8 cellular contexts compared by ENCODE assay signal in genomic region chr6:158649289-158650143, GRCh38. TPM values are rescaled to one million over a fixed set of nuclear protein-coding genes. Genes with fewer than 3 reads are reported as not detected.
DNase-seq lines count a peak whose midpoint lies in the region; ATAC-seq, FAIRE-seq and TF ChIP-seq lines count a peak whose summit lies in the region.

Gene SYTL3, plus strand, starts transcription at chr6:158650054. Its CDS starts 13,215 bp downstream, at chr6:158663269.

- no TSS peak for BruUV-seq in endothelial cell of umbilical vein (replicated peaks; lab: Mats Ljungman, UMichigan)

- no peak for TF ChIP-seq POLR2A in endothelial cell of umbilical vein (IDR thresholded peaks at IDR 0.05; ENCODE audit: low read depth, low read length)
- no peak for TF ChIP-seq POLR2A in uterus (IDR thresholded peaks at IDR 0.05)
- no peak for TF ChIP-seq POLR2A in erythroblast (IDR thresholded peaks at IDR 0.05; ENCODE audit: low read length)

- H3K9me1 ChIP-seq in endothelial cell of umbilical vein (replicated peaks; ENCODE audit: control insufficient read depth, extremely low read depth, insufficient read depth, low read length), result no peaks in the 10 kb centered on the region

- H3K36me3 ChIP-seq in MM.1S (replicated peaks; ENCODE audit: insufficient read depth, low read length) (no peaks in the 10 kb centered on the region), endothelial cell of umbilical vein (ENCODE audit: control insufficient read depth in 2 of 2, extremely low read depth in 1 of 2, insufficient read depth in 2 of 2, low read length in 2 of 2) (no peaks in the 10 kb centered on the region), uterus (no peaks in the 10 kb centered on the region)

- H3K4me3 ChIP-seq in MM.1S (ENCODE audit: low read length), result no peak within 1 kb of the TSS
- H3K4me3 ChIP-seq in endothelial cell of umbilical vein (replicated peaks in 1 of 3; ENCODE audit: insufficient read depth in 1 of 3, low read depth in 1 of 3, low read length in 3 of 3), result no peak within 1 kb of the TSS
- no peak within 1 kb of the TSS for H3K4me3 ChIP-seq in uterus

- POLR2A ChIA-PET in endothelial cell of umbilical vein (lab: Charles Lee), result interaction anchor here (0.6 kb wide), 1 partner anchor 1877 kb away, joined by 3 read pairs; no protein-coding TSS in a partner anchor

- H4K20me1 ChIP-seq in MM.1S (ENCODE audit: insufficient read depth, low read length), result no peaks in the 10 kb centered on the region
- no peaks in the 10 kb centered on the region for H4K20me1 ChIP-seq in endothelial cell of umbilical vein (replicated peaks; ENCODE audit: control insufficient read depth, extremely low read depth, insufficient read depth, low read length)

- CTCF ChIA-PET in endothelial cell of umbilical vein (lab: Charles Lee), result interaction anchor here (1.0 to 4.6 kb wide), 5 partner anchors 10 to 435 kb away, joined by 3 to 21 read pairs (median 6); no protein-coding TSS in a partner anchor

- TF ChIP-seq CTCF in MM.1S (IDR thresholded peaks at IDR 0.05; ENCODE audit: low read length), result no peak
- TF ChIP-seq CTCF in endothelial cell of umbilical vein (IDR thresholded peaks at IDR 0.05; ENCODE audit: extremely low read depth in 1 of 2, insufficient read depth in 1 of 2, low read depth in 1 of 2, low read length in 2 of 2), result no peak
- no peak for TF ChIP-seq CTCF in uterus (IDR thresholded peaks at IDR 0.05)

- FAIRE-seq in endothelial cell of umbilical vein (lab: Jason Lieb, UNC), result peak; percentile 31

- no peak within 1 kb of the TSS for H3K9ac ChIP-seq in MM.1S (ENCODE audit: low read length)
- H3K9ac ChIP-seq in endothelial cell of umbilical vein (replicated peaks; ENCODE audit: extremely low read depth, insufficient read depth, low read length), result no peak within 1 kb of the TSS

- H3K9me2 ChIP-seq in MM.1S (replicated peaks; ENCODE audit: insufficient read depth, low read length), result no peaks in the 10 kb centered on the region

- DNase-seq in GDM1 (lab: John Stamatoyannopoulos, UW) (peak; percentile 46), MM.1S (peak; percentile 34), endothelial cell of umbilical vein (ENCODE audit: low read depth, low spot score) (peak; percentile 29), posterior vena cava (ENCODE audit: low spot score) (peak; percentile 88), uterus (peak in 1 of 2 donors; percentile 43), erythroblast (lab: John Stamatoyannopoulos, UW) (no peak)
- DNase-seq in activated CD4-positive, alpha-beta T cell treated with anti-CD3 and anti-CD28 coated beads, Interleukin-2, amount 50 U/mL, for 4 hours, result peak; percentile 67 to 75

- H3K27ac ChIP-seq in MM.1S (ENCODE audit: low read length) (peak within 1 kb of the TSS; percentile 27; the same call in 1 of the 2 replicates), endothelial cell of umbilical vein (ENCODE audit: insufficient read depth, low read depth, low read length) (no peak within 1 kb of the TSS), uterus (peak within 1 kb of the TSS; percentile 61 to 69)

- H2AFZ ChIP-seq in MM.1S (ENCODE audit: low read length) (no peak within 1 kb of the TSS), endothelial cell of umbilical vein (ENCODE audit: low read depth, low read length) (peak within 1 kb of the TSS; percentile 5)

- ATAC-seq in GM21786 (IDR thresholded peaks at IDR 0.05; ENCODE audit: unreplicated experiment), result peak; percentile 44

- H3K27me3 ChIP-seq in MM.1S (replicated peaks; ENCODE audit: insufficient read depth, low read length), result peaks cover 3% of the 10 kb centered on the region; the same call in 1 of the 2 replicates
- no peaks in the 10 kb centered on the region for H3K27me3 ChIP-seq in endothelial cell of umbilical vein (ENCODE audit: control insufficient read depth in 2 of 2, insufficient read depth in 2 of 2, low read length in 2 of 2)
- H3K27me3 ChIP-seq in uterus, result no peaks in the 10 kb centered on the region

- peaks cover 22% of the 10 kb centered on the region for H3K4me1 ChIP-seq in MM.1S (ENCODE audit: low read length)
- H3K4me1 ChIP-seq in endothelial cell of umbilical vein (ENCODE audit: control insufficient read depth, extremely low read depth, insufficient read depth, low read length), result peaks cover 7% of the 10 kb centered on the region
- H3K4me1 ChIP-seq in uterus, result no peaks in the 10 kb centered on the region

- H3K79me2 ChIP-seq in MM.1S (ENCODE audit: low read length), result no peaks in the 10 kb centered on the region
- no peaks in the 10 kb centered on the region for H3K79me2 ChIP-seq in endothelial cell of umbilical vein (ENCODE audit: control insufficient read depth, insufficient read depth, low read length)

- intact Hi-C loops in endothelial cell of umbilical vein (cut with micrococcal nuclease), result no loop called here
- intact Hi-C loops in posterior vena cava (cut with DNase I), result no loop called here
- intact Hi-C loops in uterus (cut with DNase I; ENCODE audit: low total_unique reads), result no loop called here

- no peak within 1 kb of the TSS for H3K4me2 ChIP-seq in MM.1S (ENCODE audit: low read depth, low read length)
- H3K4me2 ChIP-seq in endothelial cell of umbilical vein (ENCODE audit: insufficient read depth, low read length), result no peak within 1 kb of the TSS

- H3F3A ChIP-seq in MM.1S (ENCODE audit: insufficient read depth, low read length), result peaks cover 24% of the 10 kb centered on the region

- no peaks in the 10 kb centered on the region for H3K9me3 ChIP-seq in MM.1S (replicated peaks; ENCODE audit: insufficient read depth, low read length)
- no peaks in the 10 kb centered on the region for H3K9me3 ChIP-seq in endothelial cell of umbilical vein (replicated peaks; ENCODE audit: control insufficient read depth, insufficient read depth, low read length)
- H3K9me3 ChIP-seq in uterus, result no peaks in the 10 kb centered on the region

- dilution Hi-C loops in endothelial cell of umbilical vein (cut with MboI; ENCODE audit: extremely low pct_ligation_motif_present, low sequenced_read_pairs), result no loop called here

TF ChIP-seq in endothelial cell of umbilical vein, 7 proteins besides CTCF, POLR2A, EP300 and RAD21:
- TF ChIP-seq EZH2 (IDR thresholded peaks at IDR 0.05; ENCODE audit: borderline replicate concordance, low read depth, low read length, severe bottlenecking) (no peak), MAX (IDR thresholded peaks at IDR 0.05; ENCODE audit: insufficient read depth, insufficient read length) (no peak), GATA2 (IDR thresholded peaks at IDR 0.05; ENCODE audit: insufficient read depth, insufficient read length, low read depth, low read length) (no peak), JUN (IDR thresholded peaks at IDR 0.05; ENCODE audit: borderline replicate concordance, insufficient read depth, insufficient read length, low read depth) (no peak)
TF ChIP-seq in endothelial cell of umbilical vein: peak in this region for 0.

RNA-seq across cellular contexts. Expression of gene SYTL3, which starts in this region (rescaled TPM):
- total RNA-seq in endothelial cell of umbilical vein (0.74 and 0.77 TPM in 2 replicates), posterior vena cava (1 to 10 TPM; 2.0 to 6.5 TPM), uterus (10 to 100 TPM in 1 of 4 donors, 1 to 10 TPM in 2, under 1 TPM in 1; 0.51 to 12.4 (median 3.3) TPM)
- polyA plus RNA-seq in endothelial cell of umbilical vein, result 0.46 and 0.59 TPM in 2 replicates
- 0.61 and 0.66 TPM in 2 replicates for polyA plus RNA-seq in endothelial cell of umbilical vein (2011; cell fraction: cytosol; rRNA removed)
- polyA plus RNA-seq in endothelial cell of umbilical vein (2011; cell fraction: nucleus; rRNA removed), result 0.63 and 0.97 TPM in 2 replicates
- polyA plus RNA-seq in endothelial cell of umbilical vein (2012), result 0.82 and 1.1 TPM in 2 replicates
- polyA minus RNA-seq in endothelial cell of umbilical vein, result 0.23 and 0.58 TPM in 2 replicates
- polyA minus RNA-seq in endothelial cell of umbilical vein (2011; cell fraction: cytosol; rRNA and poly(A)+ RNA removed), result 0.41 TPM
- 0.24 and 0.29 TPM in 2 replicates for polyA minus RNA-seq in endothelial cell of umbilical vein (2011; cell fraction: nucleus; rRNA and poly(A)+ RNA removed)

Comparison
In these comparisons a context has a peak if more than half of its experiments do, and no peak if none do; other contexts are left out.
1. DNase-seq: peak in GDM1 (single experiment), MM.1S (single experiment), activated CD4-positive, alpha-beta T cell treated with anti-CD3 and anti-CD28 coated beads, Interleukin-2, amount 50 U/mL, for 4 hours (2 of 2), endothelial cell of umbilical vein (single experiment) and posterior vena cava (single experiment); none in erythroblast (0 of 2).